8 cellular contexts compared by ENCODE assay signal in genomic region chr2:147779440-147779839, GRCh38.
"Had no signal": no experiment of that assay in that cellular context is flagged by ENCODE, and none has a peak within 500 bp of the region (broad histone marks: within the 10 kb centered on the region; RNA-seq: fewer than 3 reads in every experiment).

No MANE protein-coding gene starts in this region.

- FAIRE-seq: HepG2, HTR-8/SVneo, K562 had no signal

- H3K36me3 Mint-ChIP-seq: IgD-negative memory B cell had no signal

- DNase-seq: IMR-90, KBM-7, KG1 had no signal

- H3K4me3 ChIP-seq: K562 had no signal

- ATAC-seq: HepG2, K562 had no signal

- H3K4me3 Mint-ChIP-seq: IgD-negative memory B cell had no signal

- H3K27ac Mint-ChIP-seq: IgD-negative memory B cell had no signal

- H3K27ac ChIP-seq: HL-60 had no signal

- H3K4me1 Mint-ChIP-seq: IgD-negative memory B cell had no signal
